Comparison of ENCODE assay signal across 28 cellular contexts in genomic region chr5:128403350-128403749, GRCh38.
"Had no signal": no experiment of that assay in that cellular context is flagged by ENCODE, and none has a peak within 500 bp of the region (broad histone marks: within the 10 kb centered on the region; RNA-seq: fewer than 3 reads in every experiment).

No MANE protein-coding gene starts in this region.

- H3K36me3 ChIP-seq: lower lobe of right lung, right atrium auricular region, suprapubic skin, transverse colon, vagina had no signal

- FAIRE-seq: colon, keratinocyte, TTC549 had no signal

- H3K36me3 Mint-ChIP-seq: activated CD8-positive, alpha-beta memory T cell treated with anti-CD3 and anti-CD28 coated beads, Interleukin-2, amount 10 ng/mL, durations not matched to agents 7 days and 5 days; activated naive CD8-positive, alpha-beta T cell treated with anti-CD3 and anti-CD28 coated beads for 36 hours; natural killer cell treated with Interleukin-12 subunit alpha and Interleukin-12 subunit beta and Interleukin-15 and Interleukin-18, amount 100 ng/mL, for 72 hours had no signal

- H3K4me1 Mint-ChIP-seq: activated CD4-positive, alpha-beta memory T cell treated with anti-CD3 and anti-CD28 coated beads, Interleukin-2, amount 10 ng/mL, durations not matched to agents 7 days and 5 days; activated CD8-positive, alpha-beta memory T cell treated with anti-CD3 and anti-CD28 coated beads, Interleukin-2, amount 10 ng/mL, durations not matched to agents 7 days and 5 days; activated naive CD8-positive, alpha-beta T cell treated with anti-CD3 and anti-CD28 coated beads for 36 hours; stimulated activated naive CD8-positive, alpha-beta T cell treated with anti-CD3 and anti-CD28 coated beads, Interleukin-15, amount 100 ng/mL, for 72 hours had no signal

- H3K4me3 ChIP-seq: dorsolateral prefrontal cortex, lower lobe of right lung, right atrium auricular region, suprapubic skin, transverse colon, vagina had no signal

- H3K27me3 Mint-ChIP-seq: activated CD4-positive, alpha-beta memory T cell treated with anti-CD3 and anti-CD28 coated beads, Interleukin-2, amount 10 ng/mL, durations not matched to agents 7 days and 5 days; activated CD8-positive, alpha-beta memory T cell treated with anti-CD3 and anti-CD28 coated beads, Interleukin-2, amount 10 ng/mL, durations not matched to agents 7 days and 5 days; activated naive CD8-positive, alpha-beta T cell treated with anti-CD3 and anti-CD28 coated beads for 36 hours; natural killer cell treated with Interleukin-12 subunit alpha and Interleukin-12 subunit beta and Interleukin-15 and Interleukin-18, amount 100 ng/mL, for 72 hours; stimulated activated naive CD8-positive, alpha-beta T cell treated with anti-CD3 and anti-CD28 coated beads, Interleukin-15, amount 100 ng/mL, for 72 hours had no signal

- H3K27ac Mint-ChIP-seq: activated CD4-positive, alpha-beta memory T cell treated with anti-CD3 and anti-CD28 coated beads, Interleukin-2, amount 10 ng/mL, durations not matched to agents 7 days and 5 days; activated CD8-positive, alpha-beta memory T cell treated with anti-CD3 and anti-CD28 coated beads, Interleukin-2, amount 10 ng/mL, durations not matched to agents 7 days and 5 days; activated naive CD8-positive, alpha-beta T cell treated with anti-CD3 and anti-CD28 coated beads for 36 hours; natural killer cell treated with Interleukin-12 subunit alpha and Interleukin-12 subunit beta and Interleukin-15 and Interleukin-18, amount 100 ng/mL, for 72 hours; stimulated activated naive CD8-positive, alpha-beta T cell treated with anti-CD3 and anti-CD28 coated beads, Interleukin-15, amount 100 ng/mL, for 72 hours; T-helper 2 cell treated with Interferon-gamma antibody and Interleukin-4, amounts not matched to agents 5 μg/mL and 100 μg/mL, for 36 hours had no signal

- H3K27me3 ChIP-seq: right atrium auricular region, suprapubic skin, transverse colon, vagina had no signal

- H3K9me3 Mint-ChIP-seq: activated CD4-positive, alpha-beta memory T cell treated with anti-CD3 and anti-CD28 coated beads, Interleukin-2, amount 10 ng/mL, durations not matched to agents 7 days and 5 days; activated naive CD8-positive, alpha-beta T cell treated with anti-CD3 and anti-CD28 coated beads for 36 hours; T-helper 2 cell treated with Interferon-gamma antibody and Interleukin-4, amounts not matched to agents 5 μg/mL and 100 μg/mL, for 36 hours had no signal

- ATAC-seq: activated CD8-positive, alpha-beta memory T cell treated with anti-CD3 and anti-CD28 coated beads, Interleukin-2, amount 10 ng/mL, durations not matched to agents 7 days and 5 days; lower lobe of right lung; natural killer cell treated with Interleukin-12 subunit alpha and Interleukin-12 subunit beta and Interleukin-15 and Interleukin-18, amount 100 ng/mL, for 72 hours; stimulated activated naive CD8-positive, alpha-beta T cell treated with anti-CD3 and anti-CD28 coated beads, Interleukin-15, amount 100 ng/mL, for 72 hours had no signal

- H3K4me3 Mint-ChIP-seq: activated CD4-positive, alpha-beta memory T cell treated with anti-CD3 and anti-CD28 coated beads, Interleukin-2, amount 10 ng/mL, durations not matched to agents 7 days and 5 days; activated CD8-positive, alpha-beta memory T cell treated with anti-CD3 and anti-CD28 coated beads, Interleukin-2, amount 10 ng/mL, durations not matched to agents 7 days and 5 days; activated naive CD8-positive, alpha-beta T cell treated with anti-CD3 and anti-CD28 coated beads for 36 hours; natural killer cell treated with Interleukin-12 subunit alpha and Interleukin-12 subunit beta and Interleukin-15 and Interleukin-18, amount 100 ng/mL, for 72 hours; stimulated activated naive CD8-positive, alpha-beta T cell treated with anti-CD3 and anti-CD28 coated beads, Interleukin-15, amount 100 ng/mL, for 72 hours; T-helper 2 cell treated with Interferon-gamma antibody and Interleukin-4, amounts not matched to agents 5 μg/mL and 100 μg/mL, for 36 hours had no signal

- DNase-seq: activated CD4-positive, alpha-beta memory T cell treated with anti-CD3 and anti-CD28 coated beads, Interleukin-2, amount 10 ng/mL, durations not matched to agents 7 days and 5 days; activated CD4-positive, alpha-beta T cell treated with anti-CD3 and anti-CD28 coated beads for 48 hours; activated CD4-positive, CD25-positive, alpha-beta regulatory T cell; activated CD8-positive, alpha-beta memory T cell treated with anti-CD3 and anti-CD28 coated beads, Interleukin-2, amount 10 ng/mL, durations not matched to agents 7 days and 5 days; activated naive CD4-positive, alpha-beta T cell; activated naive CD8-positive, alpha-beta T cell treated with anti-CD3 and anti-CD28 coated beads for 36 hours; amniotic stem cell; caudate nucleus; dorsolateral prefrontal cortex; erythroblast; foreskin melanocyte; glutamatergic neuron; hypothalamus; lower lobe of right lung; nucleus accumbens; posterior cingulate gyrus; stimulated activated CD4-positive, alpha-beta T cell treated with anti-CD3 and anti-CD28 coated beads, Interleukin-12 subunit alpha, Interleukin-12 subunit beta, amount 100 ng/mL, for 4 hours; stimulated activated CD4-positive, alpha-beta T cell treated with anti-CD3 and anti-CD28 coated beads, Interleukin-2, amount 100 ng/mL, for 24 hours; stimulated activated naive CD8-positive, alpha-beta T cell treated with anti-CD3 and anti-CD28 coated beads, Interleukin-15, amount 100 ng/mL, for 72 hours; transverse colon had no signal
